In the genomic region with DNA sequence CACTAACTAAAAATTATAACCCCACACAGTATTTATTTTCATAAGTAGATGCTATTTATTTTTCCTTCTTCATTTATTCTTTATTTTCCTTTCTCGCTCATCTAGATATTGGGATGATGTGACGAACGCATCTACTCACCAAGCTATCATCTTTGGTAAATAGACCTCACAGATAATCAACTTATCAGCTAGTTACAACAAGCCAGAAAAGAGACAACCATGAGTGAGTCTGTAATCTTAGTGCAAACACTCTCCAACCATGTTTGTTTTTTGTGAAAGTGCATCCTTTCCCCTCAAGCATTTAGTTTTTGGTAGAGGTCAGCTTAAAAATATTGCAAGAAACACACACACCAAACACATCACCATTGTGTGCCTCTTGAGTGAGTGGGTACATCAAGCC, we compare ENCODE assay signal across 1 cellular context.
TF ChIP-seq lines count a peak whose summit lies in the region.

No MANE protein-coding gene starts in this region.

TF ChIP-seq in K562, 482 proteins besides CTCF, POLR2A, EP300 and RAD21 (continued from another document and continues in another):
- TF ChIP-seq E2F6 (IDR thresholded peaks at IDR 0.05; ENCODE audit: borderline replicate concordance in 1 of 2, extremely low read depth in 1 of 2, insufficient read depth in 1 of 2, insufficient read length in 1 of 2, low read depth in 1 of 2, low read length in 1 of 2, poor library complexity in 1 of 2, severe bottlenecking in 1 of 2): no peak
- TF ChIP-seq ZEB2 (IDR thresholded peaks at IDR 0.05): no peak
- TF ChIP-seq, protein P1, sequence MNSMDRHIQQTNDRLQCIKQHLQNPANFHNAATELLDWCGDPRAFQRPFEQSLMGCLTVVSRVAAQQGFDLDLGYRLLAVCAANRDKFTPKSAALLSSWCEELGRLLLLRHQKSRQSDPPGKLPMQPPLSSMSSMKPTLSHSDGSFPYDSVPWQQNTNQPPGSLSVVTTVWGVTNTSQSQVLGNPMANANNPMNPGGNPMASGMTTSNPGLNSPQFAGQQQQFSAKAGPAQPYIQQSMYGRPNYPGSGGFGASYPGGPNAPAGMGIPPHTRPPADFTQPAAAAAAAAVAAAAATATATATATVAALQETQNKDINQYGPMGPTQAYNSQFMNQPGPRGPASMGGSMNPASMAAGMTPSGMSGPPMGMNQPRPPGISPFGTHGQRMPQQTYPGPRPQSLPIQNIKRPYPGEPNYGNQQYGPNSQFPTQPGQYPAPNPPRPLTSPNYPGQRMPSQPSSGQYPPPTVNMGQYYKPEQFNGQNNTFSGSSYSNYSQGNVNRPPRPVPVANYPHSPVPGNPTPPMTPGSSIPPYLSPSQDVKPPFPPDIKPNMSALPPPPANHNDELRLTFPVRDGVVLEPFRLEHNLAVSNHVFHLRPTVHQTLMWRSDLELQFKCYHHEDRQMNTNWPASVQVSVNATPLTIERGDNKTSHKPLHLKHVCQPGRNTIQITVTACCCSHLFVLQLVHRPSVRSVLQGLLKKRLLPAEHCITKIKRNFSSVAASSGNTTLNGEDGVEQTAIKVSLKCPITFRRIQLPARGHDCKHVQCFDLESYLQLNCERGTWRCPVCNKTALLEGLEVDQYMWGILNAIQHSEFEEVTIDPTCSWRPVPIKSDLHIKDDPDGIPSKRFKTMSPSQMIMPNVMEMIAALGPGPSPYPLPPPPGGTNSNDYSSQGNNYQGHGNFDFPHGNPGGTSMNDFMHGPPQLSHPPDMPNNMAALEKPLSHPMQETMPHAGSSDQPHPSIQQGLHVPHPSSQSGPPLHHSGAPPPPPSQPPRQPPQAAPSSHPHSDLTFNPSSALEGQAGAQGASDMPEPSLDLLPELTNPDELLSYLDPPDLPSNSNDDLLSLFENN (IDR thresholded peaks at IDR 0.05; ENCODE audit: low read depth in 2 of 2, low read length in 2 of 2): no peak
- TF ChIP-seq TCF7L2 (IDR thresholded peaks at IDR 0.05; ENCODE audit: low read depth, low read length): no peak
- TF ChIP-seq REST (CRISPR knock-in tag; IDR thresholded peaks at IDR 0.05; ENCODE audit: low read depth): no peak
- TF ChIP-seq ZNF445 (CRISPR knock-in tag; IDR thresholded peaks at IDR 0.05; ENCODE audit: low read depth): no peak
- TF ChIP-seq, protein P2, sequence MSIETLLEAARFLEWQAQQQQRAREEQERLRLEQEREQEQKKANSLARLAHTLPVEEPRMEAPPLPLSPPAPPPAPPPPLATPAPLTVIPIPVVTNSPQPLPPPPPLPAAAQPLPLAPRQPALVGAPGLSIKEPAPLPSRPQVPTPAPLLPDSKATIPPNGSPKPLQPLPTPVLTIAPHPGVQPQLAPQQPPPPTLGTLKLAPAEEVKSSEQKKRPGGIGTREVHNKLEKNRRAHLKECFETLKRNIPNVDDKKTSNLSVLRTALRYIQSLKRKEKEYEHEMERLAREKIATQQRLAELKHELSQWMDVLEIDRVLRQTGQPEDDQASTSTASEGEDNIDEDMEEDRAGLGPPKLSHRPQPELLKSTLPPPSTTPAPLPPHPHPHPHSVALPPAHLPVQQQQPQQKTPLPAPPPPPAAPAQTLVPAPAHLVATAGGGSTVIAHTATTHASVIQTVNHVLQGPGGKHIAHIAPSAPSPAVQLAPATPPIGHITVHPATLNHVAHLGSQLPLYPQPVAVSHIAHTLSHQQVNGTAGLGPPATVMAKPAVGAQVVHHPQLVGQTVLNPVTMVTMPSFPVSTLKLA (conservative IDR thresholded peaks at IDR 0.05): 0 out of 4 replicates have a peak, but pooled peaks of 1 of the 2 experiments have one; percentile 21
- TF ChIP-seq CREBBP (IDR thresholded peaks at IDR 0.05; ENCODE audit: low read depth, low read length): no peak
- peak; percentile 74 for TF ChIP-seq TAL1 (IDR thresholded peaks at IDR 0.05)
- TF ChIP-seq AFF1 (IDR thresholded peaks at IDR 0.05; ENCODE audit: low read depth in 1 of 2, partially characterized antibody in 2 of 2): no peak
- TF ChIP-seq SUPT5H (IDR thresholded peaks at IDR 0.05): no peak
- TF ChIP-seq ZNF23 (CRISPR knock-in tag; IDR thresholded peaks at IDR 0.05): no peak
- no peak for TF ChIP-seq CSDE1 (IDR thresholded peaks at IDR 0.05)
- TF ChIP-seq RFX1 (IDR thresholded peaks at IDR 0.05): no peak
- no peak for TF ChIP-seq CCAR2 (IDR thresholded peaks at IDR 0.05; ENCODE audit: low read depth, low read length)
- TF ChIP-seq, protein P3, sequence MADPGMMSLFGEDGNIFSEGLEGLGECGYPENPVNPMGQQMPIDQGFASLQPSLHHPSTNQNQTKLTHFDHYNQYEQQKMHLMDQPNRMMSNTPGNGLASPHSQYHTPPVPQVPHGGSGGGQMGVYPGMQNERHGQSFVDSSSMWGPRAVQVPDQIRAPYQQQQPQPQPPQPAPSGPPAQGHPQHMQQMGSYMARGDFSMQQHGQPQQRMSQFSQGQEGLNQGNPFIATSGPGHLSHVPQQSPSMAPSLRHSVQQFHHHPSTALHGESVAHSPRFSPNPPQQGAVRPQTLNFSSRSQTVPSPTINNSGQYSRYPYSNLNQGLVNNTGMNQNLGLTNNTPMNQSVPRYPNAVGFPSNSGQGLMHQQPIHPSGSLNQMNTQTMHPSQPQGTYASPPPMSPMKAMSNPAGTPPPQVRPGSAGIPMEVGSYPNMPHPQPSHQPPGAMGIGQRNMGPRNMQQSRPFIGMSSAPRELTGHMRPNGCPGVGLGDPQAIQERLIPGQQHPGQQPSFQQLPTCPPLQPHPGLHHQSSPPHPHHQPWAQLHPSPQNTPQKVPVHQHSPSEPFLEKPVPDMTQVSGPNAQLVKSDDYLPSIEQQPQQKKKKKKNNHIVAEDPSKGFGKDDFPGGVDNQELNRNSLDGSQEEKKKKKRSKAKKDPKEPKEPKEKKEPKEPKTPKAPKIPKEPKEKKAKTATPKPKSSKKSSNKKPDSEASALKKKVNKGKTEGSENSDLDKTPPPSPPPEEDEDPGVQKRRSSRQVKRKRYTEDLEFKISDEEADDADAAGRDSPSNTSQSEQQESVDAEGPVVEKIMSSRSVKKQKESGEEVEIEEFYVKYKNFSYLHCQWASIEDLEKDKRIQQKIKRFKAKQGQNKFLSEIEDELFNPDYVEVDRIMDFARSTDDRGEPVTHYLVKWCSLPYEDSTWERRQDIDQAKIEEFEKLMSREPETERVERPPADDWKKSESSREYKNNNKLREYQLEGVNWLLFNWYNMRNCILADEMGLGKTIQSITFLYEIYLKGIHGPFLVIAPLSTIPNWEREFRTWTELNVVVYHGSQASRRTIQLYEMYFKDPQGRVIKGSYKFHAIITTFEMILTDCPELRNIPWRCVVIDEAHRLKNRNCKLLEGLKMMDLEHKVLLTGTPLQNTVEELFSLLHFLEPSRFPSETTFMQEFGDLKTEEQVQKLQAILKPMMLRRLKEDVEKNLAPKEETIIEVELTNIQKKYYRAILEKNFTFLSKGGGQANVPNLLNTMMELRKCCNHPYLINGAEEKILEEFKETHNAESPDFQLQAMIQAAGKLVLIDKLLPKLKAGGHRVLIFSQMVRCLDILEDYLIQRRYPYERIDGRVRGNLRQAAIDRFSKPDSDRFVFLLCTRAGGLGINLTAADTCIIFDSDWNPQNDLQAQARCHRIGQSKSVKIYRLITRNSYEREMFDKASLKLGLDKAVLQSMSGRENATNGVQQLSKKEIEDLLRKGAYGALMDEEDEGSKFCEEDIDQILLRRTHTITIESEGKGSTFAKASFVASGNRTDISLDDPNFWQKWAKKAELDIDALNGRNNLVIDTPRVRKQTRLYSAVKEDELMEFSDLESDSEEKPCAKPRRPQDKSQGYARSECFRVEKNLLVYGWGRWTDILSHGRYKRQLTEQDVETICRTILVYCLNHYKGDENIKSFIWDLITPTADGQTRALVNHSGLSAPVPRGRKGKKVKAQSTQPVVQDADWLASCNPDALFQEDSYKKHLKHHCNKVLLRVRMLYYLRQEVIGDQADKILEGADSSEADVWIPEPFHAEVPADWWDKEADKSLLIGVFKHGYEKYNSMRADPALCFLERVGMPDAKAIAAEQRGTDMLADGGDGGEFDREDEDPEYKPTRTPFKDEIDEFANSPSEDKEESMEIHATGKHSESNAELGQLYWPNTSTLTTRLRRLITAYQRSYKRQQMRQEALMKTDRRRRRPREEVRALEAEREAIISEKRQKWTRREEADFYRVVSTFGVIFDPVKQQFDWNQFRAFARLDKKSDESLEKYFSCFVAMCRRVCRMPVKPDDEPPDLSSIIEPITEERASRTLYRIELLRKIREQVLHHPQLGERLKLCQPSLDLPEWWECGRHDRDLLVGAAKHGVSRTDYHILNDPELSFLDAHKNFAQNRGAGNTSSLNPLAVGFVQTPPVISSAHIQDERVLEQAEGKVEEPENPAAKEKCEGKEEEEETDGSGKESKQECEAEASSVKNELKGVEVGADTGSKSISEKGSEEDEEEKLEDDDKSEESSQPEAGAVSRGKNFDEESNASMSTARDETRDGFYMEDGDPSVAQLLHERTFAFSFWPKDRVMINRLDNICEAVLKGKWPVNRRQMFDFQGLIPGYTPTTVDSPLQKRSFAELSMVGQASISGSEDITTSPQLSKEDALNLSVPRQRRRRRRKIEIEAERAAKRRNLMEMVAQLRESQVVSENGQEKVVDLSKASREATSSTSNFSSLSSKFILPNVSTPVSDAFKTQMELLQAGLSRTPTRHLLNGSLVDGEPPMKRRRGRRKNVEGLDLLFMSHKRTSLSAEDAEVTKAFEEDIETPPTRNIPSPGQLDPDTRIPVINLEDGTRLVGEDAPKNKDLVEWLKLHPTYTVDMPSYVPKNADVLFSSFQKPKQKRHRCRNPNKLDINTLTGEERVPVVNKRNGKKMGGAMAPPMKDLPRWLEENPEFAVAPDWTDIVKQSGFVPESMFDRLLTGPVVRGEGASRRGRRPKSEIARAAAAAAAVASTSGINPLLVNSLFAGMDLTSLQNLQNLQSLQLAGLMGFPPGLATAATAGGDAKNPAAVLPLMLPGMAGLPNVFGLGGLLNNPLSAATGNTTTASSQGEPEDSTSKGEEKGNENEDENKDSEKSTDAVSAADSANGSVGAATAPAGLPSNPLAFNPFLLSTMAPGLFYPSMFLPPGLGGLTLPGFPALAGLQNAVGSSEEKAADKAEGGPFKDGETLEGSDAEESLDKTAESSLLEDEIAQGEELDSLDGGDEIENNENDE (IDR thresholded peaks at IDR 0.05; ENCODE audit: low read depth, low read length): no peak
- no peak for TF ChIP-seq DNMT1 (IDR thresholded peaks at IDR 0.05)
- no peak for TF ChIP-seq PHTF2 (CRISPR knock-in tag; IDR thresholded peaks at IDR 0.05)
- TF ChIP-seq DDX20 (tag; IDR thresholded peaks at IDR 0.05; ENCODE audit: low read depth): no peak
- no peak for TF ChIP-seq ZNF398 (CRISPR knock-in tag; IDR thresholded peaks at IDR 0.05)
